Comparison of ENCODE assay signal across 26 cellular contexts in the genomic region with DNA sequence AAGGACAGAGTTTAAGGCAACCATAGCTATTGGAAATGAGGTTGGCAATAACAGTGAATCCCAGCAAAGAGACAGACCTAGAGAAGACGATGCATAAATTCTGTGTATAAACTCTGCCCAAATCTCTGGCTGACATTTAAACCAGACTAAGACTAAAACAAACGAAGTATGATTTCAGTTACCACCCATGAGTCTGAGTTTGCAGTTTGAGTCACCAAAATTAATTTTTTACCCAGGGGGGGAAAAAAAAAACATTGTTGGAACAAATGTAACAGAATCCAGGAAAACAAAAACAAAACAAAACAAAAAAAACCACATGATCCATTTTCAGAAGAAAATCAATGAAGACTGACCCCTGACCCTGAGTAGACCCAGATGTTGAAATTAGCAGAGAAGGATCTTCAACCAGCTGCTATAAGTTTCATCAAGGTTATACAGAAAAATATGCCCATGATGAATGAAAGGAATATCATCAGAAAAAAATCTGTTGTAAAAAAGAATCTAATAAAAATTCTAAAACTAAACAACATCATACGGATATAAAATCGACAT.
"Had no signal": no experiment of that assay in that cellular context is flagged by ENCODE, and none has a peak within 500 bp of the region (broad histone marks: within the 10 kb centered on the region; RNA-seq: fewer than 3 reads in every experiment).

No MANE protein-coding gene starts in this region.

- H3K9me3 ChIP-seq: mucosa of descending colon, neutrophil, right atrium auricular region, sigmoid colon, stomach, thyroid gland, vagina had no signal

- H3K36me3 ChIP-seq: neutrophil, right atrium auricular region, sigmoid colon, thyroid gland, vagina had no signal

- H3K27ac ChIP-seq: dorsolateral prefrontal cortex, neutrophil, parathyroid adenoma, right atrium auricular region, sigmoid colon, stomach, thyroid gland, vagina had no signal

- H3K4me1 ChIP-seq: parathyroid adenoma, right atrium auricular region, sigmoid colon, thyroid gland, vagina had no signal

- H3K4me3 ChIP-seq: dorsolateral prefrontal cortex, lung, mucosa of descending colon, right atrium auricular region, sigmoid colon, stomach, thyroid gland, vagina had no signal

- H3K27me3 ChIP-seq: dorsolateral prefrontal cortex, neutrophil, right atrium auricular region, sigmoid colon, stomach, thyroid gland, vagina had no signal

- H3K9ac ChIP-seq: parathyroid adenoma had no signal

- FAIRE-seq: colon, frontal cortex had no signal

- DNase-seq: dorsolateral prefrontal cortex; effector CD4-positive, alpha-beta T cell; hypothalamus; immature natural killer cell; islet precursor cell; kidney glomerular epithelial cell; left ventricle myocardium superior; mesenchymal stem cell; mucosa of descending colon; naive B cell; sigmoid colon; stimulated activated CD4-positive, alpha-beta T cell treated with anti-CD3 and anti-CD28 coated beads, Interleukin-2, amount 100 ng/mL, for 24 hours; stimulated activated CD4-positive, alpha-beta T cell treated with anti-CD3 and anti-CD28 coated beads, Interleukin-4, amount 100 ng/mL, for 24 hours; stimulated activated naive CD4-positive, alpha-beta T cell treated with Interleukin-2 at 50 U/mL for 16 hours; stomach; thyroid gland; trophoblast cell had no signal

- ATAC-seq: left ventricle myocardium superior; mucosa of descending colon; natural killer cell treated with Interleukin-12 subunit alpha and Interleukin-12 subunit beta and Interleukin-15 and Interleukin-18, amount 100 ng/mL, for 72 hours; stimulated activated effector memory CD8-positive, alpha-beta T cell treated with anti-CD3 and anti-CD28 coated beads, Interleukin-12 subunit alpha, Interleukin-12 subunit beta, amount 100 ng/mL, for 72 hours had no signal
